In the genomic region with DNA sequence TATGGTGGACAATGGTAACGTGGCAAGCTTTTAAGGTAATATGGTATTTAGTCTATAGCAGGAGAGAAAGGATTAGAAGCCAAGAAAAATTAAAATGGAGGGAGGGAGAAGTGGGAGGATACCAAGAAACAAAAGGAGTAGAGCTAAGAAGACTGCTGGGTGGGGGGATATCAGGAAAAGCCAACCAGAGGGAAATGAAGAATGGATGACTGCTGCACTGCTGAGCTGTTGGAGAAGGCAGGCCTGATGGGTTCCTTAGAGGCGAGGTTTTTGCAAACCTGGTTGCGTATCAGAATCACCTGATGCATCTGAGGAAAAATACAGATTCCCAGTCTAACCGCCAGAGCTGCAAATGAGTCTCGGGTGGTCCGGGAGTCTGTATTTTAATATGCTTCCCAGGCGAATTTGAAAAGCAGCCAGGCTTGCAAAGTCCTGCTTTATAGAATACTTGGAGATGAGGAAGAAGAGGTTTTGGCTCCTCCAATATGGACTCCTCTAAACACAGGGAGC, we compare ENCODE assay signal across 8 cellular contexts. TPM values are rescaled to one million over a fixed set of nuclear protein-coding genes. Genes with fewer than 3 reads are reported as not detected.
DNase-seq lines count a peak whose midpoint lies in the region; ATAC-seq and TF ChIP-seq lines count a peak whose summit lies in the region.

No MANE protein-coding gene starts in this region.

- peaks cover 44% of the 10 kb centered on the region for H3K4me1 Mint-ChIP-seq in chondrocyte (ENCODE audit: low read depth)
- peaks cover 14 to 45% (median 38%) of the 10 kb centered on the region in 7 donors for H3K4me1 Mint-ChIP-seq in naive thymus-derived CD4-positive, alpha-beta T cell

- no peaks in the 10 kb centered on the region for H3K27me3 ChIP-seq in BJ (ENCODE audit: control insufficient read depth, insufficient read depth, low read length)
- H3K27me3 ChIP-seq in naive thymus-derived CD4-positive, alpha-beta T cell (ENCODE audit: control insufficient read depth in 2 of 2, insufficient read depth in 2 of 2, low read length in 2 of 2) = no peaks in the 10 kb centered on the region

- TF ChIP-seq CTCF in BJ (IDR thresholded peaks at IDR 0.05; ENCODE audit: insufficient read depth, low read depth, low read length) (no peak), chondrocyte (IDR thresholded peaks at IDR 0.05) (no peak)

- H3K4me3 ChIP-seq in BJ (ENCODE audit: low read depth, low read length) = peak overlapping the region; percentile 87
- H3K4me3 ChIP-seq in Jurkat, Clone E6-1 (ENCODE audit: low read length) = peak overlapping the region; percentile 71
- peak overlapping the region; percentile 68 for H3K4me3 ChIP-seq in naive thymus-derived CD4-positive, alpha-beta T cell (ENCODE audit: low read length)

- intact Hi-C loops in naive thymus-derived CD4-positive, alpha-beta T cell (cut with micrococcal nuclease) = loop anchor here (2.0 to 10.0 kb wide), 6 partner anchors 35 to 890 kb away; a partner anchor contains a TSS

- CTCF ChIA-PET in BJ (lab: Yijun Ruan, JAX) = interaction anchor here (0.6 to 1.2 kb wide), 2 partner anchors 26 to 510 kb away, joined by 3 to 4 read pairs; no protein-coding TSS in a partner anchor
- CTCF ChIA-PET in naive thymus-derived CD4-positive, alpha-beta T cell (lab: Charles Lee) = no interaction called here

- POLR2A ChIA-PET in BJ (lab: Charles Lee) = no interaction called here
- POLR2A ChIA-PET in naive thymus-derived CD4-positive, alpha-beta T cell (lab: Charles Lee) = no interaction called here

- H3K9me3 ChIP-seq in naive thymus-derived CD4-positive, alpha-beta T cell (ENCODE audit: control insufficient read depth in 2 of 3, low read length in 3 of 3) = no peaks in the 10 kb centered on the region

- no peaks in the 10 kb centered on the region for H3K36me3 ChIP-seq in BJ (ENCODE audit: control insufficient read depth, insufficient read depth, low read length)
- peaks cover 0 to 8% (median 0%) of the 10 kb centered on the region in 3 experiments for H3K36me3 ChIP-seq in naive thymus-derived CD4-positive, alpha-beta T cell (ENCODE audit: control insufficient read depth in 2 of 3, insufficient read depth in 3 of 3, low read length in 3 of 3)

- DNase-seq in BJ (ENCODE audit: low read depth) (no peak), chondrocyte (ENCODE audit: low spot score) (no peak), NCI-H345 (lab: John Stamatoyannopoulos, UW) (no peak), putamen (ENCODE audit: low spot score) (no peak)
- DNase-seq in Jurkat, Clone E6-1 (ENCODE audit: low read depth, low spot score) = no peak
- DNase-seq in naive thymus-derived CD4-positive, alpha-beta T cell = no peak

- peak overlapping the region; percentile 73 for H3K27ac Mint-ChIP-seq in chondrocyte (ENCODE audit: unreplicated experiment)
- H3K27ac Mint-ChIP-seq in naive thymus-derived CD4-positive, alpha-beta T cell = peak overlapping the region; percentile 41 to 88 (median 72)

- H3K27me3 Mint-ChIP-seq in chondrocyte (ENCODE audit: low read depth) = no peaks in the 10 kb centered on the region
- peaks cover 0 to 23% (median 0%) of the 10 kb centered on the region in 5 donors for H3K27me3 Mint-ChIP-seq in naive thymus-derived CD4-positive, alpha-beta T cell

- no peak for ATAC-seq in naive thymus-derived CD4-positive, alpha-beta T cell
- no peak for ATAC-seq in HG02981 (IDR thresholded peaks at IDR 0.05; ENCODE audit: unreplicated experiment)
- no peak for ATAC-seq in GM21717 (IDR thresholded peaks at IDR 0.05; ENCODE audit: unreplicated experiment)

- H3K9me3 Mint-ChIP-seq in chondrocyte (ENCODE audit: low read depth) = no peaks in the 10 kb centered on the region
- H3K9me3 Mint-ChIP-seq in naive thymus-derived CD4-positive, alpha-beta T cell = peaks cover 0 to 2% (median 0%) of the 10 kb centered on the region in 11 donors

- peak overlapping the region; percentile 83 for H3K4me3 Mint-ChIP-seq in chondrocyte (ENCODE audit: unreplicated experiment)
- peak overlapping the region; percentile 83 to 92 (median 90) for H3K4me3 Mint-ChIP-seq in naive thymus-derived CD4-positive, alpha-beta T cell

- no peak overlapping the region for H3K27ac ChIP-seq in naive thymus-derived CD4-positive, alpha-beta T cell (ENCODE audit: low read depth, low read length)

- peaks cover 8 to 11% of the 10 kb centered on the region in 2 donors for H3K4me1 ChIP-seq in naive thymus-derived CD4-positive, alpha-beta T cell (ENCODE audit: control insufficient read depth in 2 of 2, insufficient read depth in 2 of 2, low read length in 2 of 2)

- peaks cover 5% of the 10 kb centered on the region for H3K36me3 Mint-ChIP-seq in chondrocyte (ENCODE audit: low read depth)
- peaks cover 0 to 14% (median 7%) of the 10 kb centered on the region in 5 donors for H3K36me3 Mint-ChIP-seq in naive thymus-derived CD4-positive, alpha-beta T cell

RNA-seq across cellular contexts. Expression of a gene that starts 1.5 kb away (rescaled TPM):
- 99.1 and 169 TPM in 2 replicates for polyA plus RNA-seq in BJ (2011; rRNA removed)
- polyA minus RNA-seq in BJ (2011; rRNA and poly(A)+ RNA removed) = 29.0 and 40.3 TPM in 2 replicates
- 50.4 TPM for polyA plus RNA-seq in Jurkat, Clone E6-1 (2012; ENCODE audit: insufficient read depth, insufficient read length)
- 57.6 to 71.9 TPM (median 59.9 TPM) in 3 replicates for total RNA-seq in chondrocyte
- total RNA-seq in naive thymus-derived CD4-positive, alpha-beta T cell = 10 to 100 TPM in 4 of 5 experiments, 1 to 10 TPM in 1; 9.5 to 28.4 (median 11.9) TPM
- 10 to 100 TPM; 17.6 to 18.4 TPM for polyA plus RNA-seq in naive thymus-derived CD4-positive, alpha-beta T cell
